ENCODE assay signal across 1 cellular context in the genomic region with DNA sequence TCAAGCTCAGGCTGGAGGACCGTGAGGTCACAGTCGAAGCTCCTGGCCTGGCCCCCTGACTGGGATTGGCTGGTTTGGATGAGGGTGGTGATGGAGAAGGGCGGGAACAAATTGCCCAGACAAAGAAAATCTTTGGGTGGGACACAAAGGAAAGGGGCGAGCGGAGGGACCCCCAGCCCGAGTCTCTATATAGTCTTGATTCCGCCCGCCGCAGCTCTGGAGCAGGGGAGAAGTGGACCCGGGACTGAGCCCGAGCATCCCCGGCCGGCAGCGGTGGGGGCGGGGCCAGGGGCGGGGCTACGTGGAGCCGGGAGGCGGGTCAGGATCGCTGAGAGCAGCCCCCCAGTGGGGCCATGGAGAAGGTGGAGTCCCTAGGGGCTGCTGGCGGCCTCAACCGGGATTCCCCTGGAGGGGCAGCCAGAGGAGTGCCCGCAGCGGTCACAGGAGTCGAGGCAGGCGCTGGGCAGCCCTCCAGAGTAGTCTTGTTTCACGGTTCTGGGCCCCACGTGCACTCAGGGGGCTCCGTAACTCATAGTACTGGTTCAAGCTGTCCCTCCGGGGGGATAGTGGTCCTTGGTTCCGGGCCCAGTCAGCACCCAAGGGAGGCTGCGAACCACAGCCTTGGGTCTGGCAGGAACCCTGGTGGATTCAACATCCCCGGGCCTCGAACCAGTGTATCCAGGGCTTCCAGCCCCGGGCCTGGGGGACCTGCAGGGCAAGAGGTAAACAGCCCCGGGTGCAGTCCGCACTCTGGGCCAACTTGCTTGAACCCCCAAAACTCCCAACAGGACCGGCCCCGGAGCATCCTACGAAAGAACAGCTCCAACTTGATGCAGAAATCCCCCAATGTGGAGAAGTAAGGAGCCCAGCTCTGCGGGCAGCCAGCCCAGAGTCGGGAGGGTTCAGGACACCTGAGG.
TF ChIP-seq lines count a peak whose summit lies in the region.

No MANE protein-coding gene starts in this region.

TF ChIP-seq in SK-N-SH treated with all-trans-retinoic acid at 6 μM for 48 hours, 23 proteins besides CTCF, POLR2A, EP300 and RAD21 (continued from another document):
- no peak for TF ChIP-seq PATZ1 (CRISPR knock-in tag; IDR thresholded peaks at IDR 0.05; ENCODE audit: borderline replicate concordance)
- TF ChIP-seq SNAI2 (CRISPR knock-in tag; IDR thresholded peaks at IDR 0.05), result no peak
- no peak for TF ChIP-seq CREB5 (CRISPR knock-in tag; IDR thresholded peaks at IDR 0.05; ENCODE audit: low read depth)
- no peak for TF ChIP-seq ZFP3 (CRISPR knock-in tag; IDR thresholded peaks at IDR 0.05)
- TF ChIP-seq ZNF70 (CRISPR knock-in tag; IDR thresholded peaks at IDR 0.05), result no peak
- TF ChIP-seq ZFP30 (CRISPR knock-in tag; IDR thresholded peaks at IDR 0.05), result no peak
